ENCODE assay signal across 9 cellular contexts in the genomic region with DNA sequence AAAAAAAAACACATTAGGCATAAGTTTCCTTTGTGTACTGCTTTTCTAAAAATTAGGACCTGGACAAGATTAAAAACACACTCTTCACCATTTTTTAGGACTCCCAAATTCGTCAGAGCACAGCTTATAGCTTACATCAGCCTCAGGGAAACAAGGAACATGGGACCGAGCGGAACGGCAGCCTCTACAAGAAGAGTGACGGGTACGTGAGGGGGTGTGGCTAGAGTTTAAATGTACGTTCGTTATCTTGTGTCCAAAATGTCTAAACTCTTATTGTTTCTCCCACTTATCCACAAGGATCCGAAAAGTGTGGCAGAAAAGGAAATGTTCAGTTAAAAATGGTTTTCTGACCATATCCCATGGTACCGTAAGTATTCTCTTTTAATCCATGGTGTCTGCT.
"Had no signal": no experiment of that assay in that cellular context is flagged by ENCODE, and none has a peak within 500 bp of the region (broad histone marks: within the 10 kb centered on the region; RNA-seq: fewer than 3 reads in every experiment).

No MANE protein-coding gene starts in this region.

- H3K4me3 Mint-ChIP-seq: HFFc6, IgD-negative memory B cell had no signal

- H3K4me3 ChIP-seq: GM23248, HAP-1 had no signal

- DNase-seq: GM23248, GOT3, H7, HFFc6 had no signal

- ATAC-seq: HCT116, HepG2 had no signal

- H3K9ac ChIP-seq: GM23248 had no signal

- H3K4me1 ChIP-seq: HAP-1 had no signal

- H3K27ac ChIP-seq: GM23248, HL-60 had no signal

- H3K4me1 Mint-ChIP-seq: IgD-negative memory B cell had no signal

- H3K9me3 Mint-ChIP-seq: HFFc6 had no signal

- H2AFZ ChIP-seq: GM23248 had no signal

- H3K9me3 ChIP-seq: HAP-1 had no signal

- H3K27ac Mint-ChIP-seq: HFFc6, IgD-negative memory B cell had no signal

- H3K36me3 Mint-ChIP-seq: IgD-negative memory B cell had no signal
